Comparison of ENCODE assay signal across 8 cellular contexts in genomic region chr1:109197163-109198042, GRCh38. TPM values are rescaled to one million over a fixed set of nuclear protein-coding genes. Genes with fewer than 3 reads are reported as not detected.
DNase-seq lines count a peak whose midpoint lies in the region; ATAC-seq and TF ChIP-seq lines count a peak whose summit lies in the region.

No MANE protein-coding gene starts in this region.

- peak overlapping the region; percentile 94 for H2AFZ ChIP-seq in HCT116 (ENCODE audit: low read depth, low read length, poor library complexity, severe bottlenecking)

- RAD21 ChIA-PET in HCT116 (lab: Charles Lee; ENCODE audit: low non-redundant PET in 1 of 2, low total read pairs in 2 of 2, uncharacterized antibody in 2 of 2, unreplicated experiment in 2 of 2): interaction anchor here in 1 of 2 experiments (0.7 kb wide), 1 partner anchor 42 kb away, joined by 3 read pairs; no protein-coding TSS in a partner anchor

- no peak for TF ChIP-seq POLR2A in HCT116 (IDR thresholded peaks at IDR 0.05; ENCODE audit: borderline replicate concordance, extremely low read depth, insufficient read depth, insufficient read length)

- in situ Hi-C loops in astrocyte of the spinal cord (cut with HindIII; ENCODE audit: low sequenced_read_pairs): no loop called here

- no TSS peak for BruUV-seq in HCT116 (replicated peaks; lab: Mats Ljungman, UMichigan)

- H3K9me3 ChIP-seq in HCT116 (ENCODE audit: control insufficient read depth in 1 of 2, insufficient read depth in 1 of 2, low read depth in 1 of 2, low read length in 2 of 2) (no peaks in the 10 kb centered on the region), left lung (no peaks in the 10 kb centered on the region), BE2C (no peaks in the 10 kb centered on the region)

- intact Hi-C loops in HCT116 (cut with micrococcal nuclease): no loop called here
- intact Hi-C loops in left lung (cut with DNase I): no loop called here

- peak overlapping the region; percentile 78 for H3K4me2 ChIP-seq in HCT116 (ENCODE audit: low read length)

- TF ChIP-seq RAD21 in HCT116 (IDR thresholded peaks at IDR 0.05; ENCODE audit: low read depth): no peak

- no peaks in the 10 kb centered on the region for H3K27me3 ChIP-seq in HCT116 (ENCODE audit: insufficient read depth, low read length)
- H3K27me3 ChIP-seq in left lung: no peaks in the 10 kb centered on the region
- H3K27me3 ChIP-seq in BE2C: no peaks in the 10 kb centered on the region

- POLR2A ChIA-PET in HCT116 (lab: Charles Lee): interaction anchor here (0.7 to 1.1 kb wide), 4 partner anchors 8 to 505 kb away, joined by 3 to 4 read pairs (median 3); partner anchors contain the start of gene PRPF38B

- H3K79me2 ChIP-seq in HCT116 (ENCODE audit: insufficient read depth, low read length): no peaks in the 10 kb centered on the region

- H3K27ac ChIP-seq in HCT116 (ENCODE audit: low read depth, low read length) (peak overlapping the region; percentile 32; the same call in 1 of the 2 replicates), left lung (peak overlapping the region; percentile 45 to 53)

- TF ChIP-seq CTCF in HCT116 (IDR thresholded peaks at IDR 0.05 in 2 of 3, conservative IDR thresholded peaks at IDR 0.05 in 1 of 3; ENCODE audit: borderline replicate concordance in 1 of 3, insufficient read depth in 1 of 3, low read depth in 2 of 3, low read length in 2 of 3): no peak
- TF ChIP-seq CTCF in astrocyte of the spinal cord (IDR thresholded peaks at IDR 0.05; ENCODE audit: low read depth, low read length): no peak
- no peak for TF ChIP-seq CTCF in left lung (IDR thresholded peaks at IDR 0.05)
- TF ChIP-seq CTCF in BE2C (IDR thresholded peaks at IDR 0.05; ENCODE audit: low read depth, low read length): no peak

- no peaks in the 10 kb centered on the region for H4K20me1 ChIP-seq in HCT116 (ENCODE audit: insufficient read depth)

- DNase-seq in 8988T: peak; percentile 49
- DNase-seq in HCT116 (ENCODE audit: low read depth, low spot score): peak; percentile 69
- DNase-seq in astrocyte of the spinal cord (ENCODE audit: low read depth, low spot score): peak; percentile 95
- DNase-seq in left lung: peak in 1 of 2 donors; percentile 62
- DNase-seq in NCI-H774 (lab: John Stamatoyannopoulos, UW): no peak
- DNase-seq in BE2C: no peak
- no peak for DNase-seq in Ammon's horn (ENCODE audit: low spot score)

- H3K36me3 ChIP-seq in HCT116 (ENCODE audit: control insufficient read depth in 1 of 2, insufficient read depth in 2 of 2, low read length in 2 of 2) (no peaks in the 10 kb centered on the region), left lung (no peaks in the 10 kb centered on the region), BE2C (no peaks in the 10 kb centered on the region)

- H3K4me1 ChIP-seq in HCT116 (ENCODE audit: control insufficient read depth in 1 of 2, insufficient read depth in 2 of 2, low read length in 2 of 2): peaks cover 18 to 43% of the 10 kb centered on the region in 2 experiments
- H3K4me1 ChIP-seq in left lung: peaks cover 14 to 20% of the 10 kb centered on the region in 2 donors
- H3K4me1 ChIP-seq in BE2C: peaks cover 4% of the 10 kb centered on the region

- CTCF ChIA-PET in HCT116 (lab: Charles Lee): interaction anchor here (0.5 to 1.6 kb wide), 7 partner anchors 8 to 97 kb away, joined by 3 to 8 read pairs (median 4); partner anchors contain the start of gene CELSR2

- H3K9me2 ChIP-seq in HCT116 (ENCODE audit: insufficient read depth): no peaks in the 10 kb centered on the region

- ATAC-seq in HCT116 (peak; percentile 84), left lung (peak; percentile 71), GM18520 (IDR thresholded peaks at IDR 0.05; ENCODE audit: unreplicated experiment) (no peak)

- H3K4me3 ChIP-seq in HCT116 (replicated peaks in 1 of 2; ENCODE audit: low read depth in 1 of 2, low read length in 2 of 2) (peak overlapping the region; percentile 4 to 38; a peak in 2 of 4 replicates), astrocyte of the spinal cord (ENCODE audit: low read depth, low read length) (no peak overlapping the region), left lung (no peak overlapping the region), BE2C (ENCODE audit: low read depth, low read length) (no peak overlapping the region)

- H3K9ac ChIP-seq in HCT116 (ENCODE audit: low read length): peak overlapping the region; percentile 42

TF ChIP-seq in HCT116, 20 proteins besides CTCF, POLR2A, EP300 and RAD21 (continues in another document):
- TF ChIP-seq YY1 (IDR thresholded peaks at IDR 0.05; ENCODE audit: extremely low read depth, insufficient replicate concordance, low read depth, low read length) (no peak), MAX (IDR thresholded peaks at IDR 0.05) (0 out of 2 replicates have a peak, but pooled peaks have one; percentile 32), ZNF274 (IDR thresholded peaks at IDR 0.05; ENCODE audit: low read depth, low read length) (no peak), EZH2 (IDR thresholded peaks at IDR 0.05) (no peak), ATF3 (IDR thresholded peaks at IDR 0.05) (no peak), SRF (IDR thresholded peaks at IDR 0.05; ENCODE audit: low read depth) (no peak; the same call in 1 of the 2 replicates), CEBPB (IDR thresholded peaks at IDR 0.05; ENCODE audit: low read depth) (peak; percentile 55), JUND (IDR thresholded peaks at IDR 0.05) (peak; percentile 78), ZFX (IDR thresholded peaks at IDR 0.05) (no peak), SP1 (IDR thresholded peaks at IDR 0.05; ENCODE audit: low read depth) (peak; percentile 65), ZBTB33 (IDR thresholded peaks at IDR 0.05; ENCODE audit: extremely low read depth, insufficient replicate concordance, low read length) (no peak), SIN3A (IDR thresholded peaks at IDR 0.05; ENCODE audit: low read depth) (peak; percentile 50; the same call in 1 of the 2 replicates), ELF1 (IDR thresholded peaks at IDR 0.05; ENCODE audit: borderline replicate concordance, low read depth) (no peak), EGR1 (IDR thresholded peaks at IDR 0.05; ENCODE audit: low read depth) (no peak), CBX3 (IDR thresholded peaks at IDR 0.05; ENCODE audit: low read depth) (0 out of 2 replicates have a peak, but pooled peaks have one; percentile 56), REST (IDR thresholded peaks at IDR 0.05; ENCODE audit: low read depth) (no peak), TCF7L2 (IDR thresholded peaks at IDR 0.05; ENCODE audit: borderline replicate concordance, extremely low read depth, insufficient read depth, insufficient read length) (peak; percentile 35), EZH2phosphoT487 (IDR thresholded peaks at IDR 0.05; ENCODE audit: borderline replicate concordance) (no peak), POLR2AphosphoS5 (IDR thresholded peaks at IDR 0.05; ENCODE audit: low read depth, low read length) (no peak)

RNA-seq across cellular contexts. Expression of gene SARS1, which starts 16.3 kb away (rescaled TPM):
- 206 TPM for total RNA-seq in HCT116 (2021; ENCODE audit: unreplicated experiment)
- polyA plus RNA-seq in HCT116 (2012): 270 and 310 TPM in 2 replicates
- 100 to 1,000 TPM; 144 to 189 TPM for total RNA-seq in left lung
- 865 TPM for polyA plus RNA-seq in BE2C (2012; ENCODE audit: insufficient read depth, insufficient read length, low read depth)

RNA-seq across cellular contexts. Expression of gene CELSR2, which starts 51.9 kb away (rescaled TPM):
- total RNA-seq in HCT116 (2021; ENCODE audit: unreplicated experiment) (17.1 TPM), left lung (1 to 10 TPM; 5.9 to 8.8 TPM)
- 12.6 and 14.1 TPM in 2 replicates for polyA plus RNA-seq in HCT116 (2012)
- polyA plus RNA-seq in BE2C (2012; ENCODE audit: insufficient read depth, insufficient read length, low read depth): 39.5 TPM

Comparison
In these comparisons a context has a peak if more than half of its experiments do, and no peak if none do; other contexts are left out.
1. DNase-seq: peak in 8988T (single experiment), HCT116 (single experiment) and astrocyte of the spinal cord (single experiment); none in NCI-H774 (single experiment), BE2C (single experiment) and Ammon's horn (single experiment).
2. H3K4me3 ChIP-seq: peak in HCT116 (2 of 2); none in astrocyte of the spinal cord (single experiment), left lung (0 of 2) and BE2C (single experiment).